ENCODE assay signal across 7 cellular contexts in the genomic region with DNA sequence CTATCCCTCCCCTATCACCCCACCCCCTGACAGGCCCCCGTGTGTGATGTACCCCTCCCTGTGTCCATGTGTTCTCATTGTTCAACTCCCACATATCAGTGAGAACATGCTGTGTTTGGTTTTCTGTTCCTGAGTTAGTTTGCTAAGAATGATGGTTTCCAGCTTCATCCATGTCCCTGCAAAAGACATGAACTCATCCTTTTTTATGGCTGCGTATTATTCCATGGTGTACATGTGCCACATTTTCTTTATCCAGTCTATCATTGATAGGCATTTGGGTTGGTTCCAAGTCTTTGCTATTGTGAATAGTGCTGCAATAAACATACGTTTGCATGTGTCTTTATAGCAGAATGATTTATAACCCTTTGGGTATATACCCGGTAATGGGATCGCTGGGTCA. TPM values are rescaled to one million over a fixed set of nuclear protein-coding genes. Genes with fewer than 3 reads are reported as not detected.
"Had no signal": no experiment of that assay in that cellular context is flagged by ENCODE, and none has a peak within 500 bp of the region (broad histone marks: within the 10 kb centered on the region; RNA-seq: fewer than 3 reads in every experiment).

No MANE protein-coding gene starts in this region.

RNA-seq across cellular contexts. Expression of a gene that starts 41.8 kb away (rescaled TPM):
- total RNA-seq: GM23248, GM23338, H1, H4, H7, H9, HFFc6 had no signal
- polyA plus RNA-seq: GM23338 had no signal

RNA-seq across cellular contexts. Expression of a gene that starts 47.1 kb away (rescaled TPM):
- total RNA-seq: GM23248, GM23338, H4, H7 had no signal
- polyA plus RNA-seq: H1 had no signal
